In the genomic region with DNA sequence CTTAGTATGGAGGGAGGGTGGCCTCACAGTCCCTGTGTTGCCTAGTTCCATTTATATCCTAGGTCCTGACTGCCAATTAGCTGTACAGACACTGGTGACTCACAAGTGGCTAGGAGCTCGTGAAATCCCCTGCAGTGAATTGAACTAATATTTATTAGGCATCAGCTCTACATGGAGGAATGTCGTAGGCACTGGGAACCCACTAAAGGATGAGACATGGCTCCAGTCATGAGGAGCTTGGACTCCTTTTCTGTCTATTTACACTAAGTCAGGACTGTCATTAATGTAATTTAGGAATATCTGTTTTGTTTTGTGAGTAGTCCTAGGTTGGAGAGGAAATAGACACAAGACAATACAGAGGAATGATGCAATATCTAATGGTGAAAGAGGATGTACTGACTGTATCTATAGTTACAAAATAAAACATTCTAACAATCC, we compare ENCODE assay signal across 13 cellular contexts.
DNase-seq lines count a peak whose midpoint lies in the region; ATAC-seq and TF ChIP-seq lines count a peak whose summit lies in the region.
"Had no signal": no experiment of that assay in that cellular context is flagged by ENCODE, and none has a peak within 500 bp of the region (broad histone marks: within the 10 kb centered on the region; RNA-seq: fewer than 3 reads in every experiment).

No MANE protein-coding gene starts in this region.

- intact Hi-C loops in lower lobe of right lung (cut with DNase I): no loop called here

- no peak for TF ChIP-seq CTCF in lower lobe of right lung (IDR thresholded peaks at IDR 0.05)

- H3K27me3 ChIP-seq in BLaER1 treated with 17β-estradiol and CSF1 and Interleukin-3, amounts not matched to agents 10 nM and 100 nM: no peaks in the 10 kb centered on the region
- H3K27me3 ChIP-seq in lower lobe of right lung (ENCODE audit: low read depth): no peaks in the 10 kb centered on the region

- peak; percentile 56 to 71 for ATAC-seq in lower lobe of right lung
- no peak for ATAC-seq in GM18909 (IDR thresholded peaks at IDR 0.05; ENCODE audit: poor library complexity, unreplicated experiment)
- ATAC-seq: activated naive CD4-positive, alpha-beta T cell treated with anti-CD3 and anti-CD28 coated beads, Interleukin-2, amount 50 U/mL, for 72 hours; CD8-positive, alpha-beta T cell; HCT116 had no signal

- peaks cover 0 to 4% (median 0%) of the 10 kb centered on the region in 11 experiments; a peak in 1 of 22 replicates for H3K9me3 ChIP-seq in BLaER1 treated with 17β-estradiol and CSF1 and Interleukin-3, amounts not matched to agents 10 nM and 100 nM (replicated peaks in 1 of 11)
- no peaks in the 10 kb centered on the region for H3K9me3 ChIP-seq in lower lobe of right lung

- H3K4me1 ChIP-seq in BLaER1 treated with 17β-estradiol and CSF1 and Interleukin-3, amounts not matched to agents 10 nM and 100 nM: peaks cover 0 to 42% (median 30%) of the 10 kb centered on the region in 10 experiments; a peak in 17 of 20 replicates
- H3K4me1 ChIP-seq in lower lobe of right lung: peaks cover 7% of the 10 kb centered on the region

- no peaks in the 10 kb centered on the region for H3K36me3 ChIP-seq in BLaER1 treated with 17β-estradiol and CSF1 and Interleukin-3, amounts not matched to agents 10 nM and 100 nM
- no peaks in the 10 kb centered on the region for H3K36me3 ChIP-seq in lower lobe of right lung

- H3K27ac ChIP-seq in BLaER1 treated with 17β-estradiol and CSF1 and Interleukin-3, amounts not matched to agents 10 nM and 100 nM: peak overlapping the region; percentile 16 to 91 (median 50); a peak in 19 of 22 replicates
- peak overlapping the region; percentile 68 for H3K27ac ChIP-seq in lower lobe of right lung

- peak overlapping the region in 5 of 11 experiments; percentile 5 to 69 (median 62); a peak in 8 of 22 replicates for H3K9ac ChIP-seq in BLaER1 treated with 17β-estradiol and CSF1 and Interleukin-3, amounts not matched to agents 10 nM and 100 nM

- peak overlapping the region in 8 of 11 experiments; percentile 45 to 79 (median 70); a peak in 17 of 22 replicates for H3K4me2 ChIP-seq in BLaER1 treated with 17β-estradiol and CSF1 and Interleukin-3, amounts not matched to agents 10 nM and 100 nM

- DNase-seq in NCI-H69 (lab: John Stamatoyannopoulos, UW): peak; percentile 15
- peak; percentile 22 to 27 for DNase-seq in dermis microvascular lymphatic vessel endothelial cell (ENCODE audit: low read depth in 2 of 2)
- no peak for DNase-seq in lower lobe of right lung
- no peak for DNase-seq in activated CD4-positive, alpha-beta T cell treated with anti-CD3 and anti-CD28 coated beads for 1 hour
- no peak for DNase-seq in activated CD4-positive, alpha-beta T cell treated with anti-CD3 and anti-CD28 coated beads, Interleukin-2, amount 50 U/mL, for 1 hour
- no peak for DNase-seq in HK-2 (ENCODE audit: unreplicated experiment)
- DNase-seq: CD8-positive, alpha-beta T cell; head of caudate nucleus; NCI-H526 treated with DMSO at 0.1 percent for 48 hours had no signal

- no peaks in the 10 kb centered on the region for H4K20me1 ChIP-seq in BLaER1 treated with 17β-estradiol and CSF1 and Interleukin-3, amounts not matched to agents 10 nM and 100 nM

- no peak overlapping the region for H3K4me3 ChIP-seq in BLaER1 treated with 17β-estradiol and CSF1 and Interleukin-3, amounts not matched to agents 10 nM and 100 nM
- H3K4me3 ChIP-seq in lower lobe of right lung: no peak overlapping the region

Comparison
In these comparisons a context has a peak if more than half of its experiments do, and no peak if none do; other contexts are left out.
1. DNase-seq: peak in NCI-H69 (single experiment) and dermis microvascular lymphatic vessel endothelial cell (2 of 2); none in lower lobe of right lung (single experiment), activated CD4-positive, alpha-beta T cell treated with anti-CD3 and anti-CD28 coated beads for 1 hour (single experiment), activated CD4-positive, alpha-beta T cell treated with anti-CD3 and anti-CD28 coated beads, Interleukin-2, amount 50 U/mL, for 1 hour (single experiment) and HK-2 (single experiment).